ENCODE assay signal across 1 cellular context in genomic region chr7:4744391-4745264, GRCh38.
TF ChIP-seq lines count a peak whose summit lies in the region.

No MANE protein-coding gene starts in this region.

TF ChIP-seq in K562, 482 proteins besides CTCF, POLR2A, EP300 and RAD21 (continued from another document and continues in another):
- no peak for TF ChIP-seq IRF9 (tag; IDR thresholded peaks at IDR 0.05)
- no peak for TF ChIP-seq GATA2 (CRISPR knock-in tag; IDR thresholded peaks at IDR 0.05)
- no peak for TF ChIP-seq NFATC3 (IDR thresholded peaks at IDR 0.05)
- TF ChIP-seq SP2 (IDR thresholded peaks at IDR 0.05; ENCODE audit: extremely low read depth, low read depth, low read length, poor library complexity, severe bottlenecking) = no peak
- no peak for TF ChIP-seq ZNF655 (CRISPR knock-in tag; IDR thresholded peaks at IDR 0.05)
- TF ChIP-seq BCL6 (CRISPR knock-in tag; IDR thresholded peaks at IDR 0.05) = no peak
- no peak for TF ChIP-seq XRCC3 (IDR thresholded peaks at IDR 0.05)
- no peak for TF ChIP-seq TAF15 (IDR thresholded peaks at IDR 0.05; ENCODE audit: low read depth, low read length)
- no peak; the same call in 1 of the 2 replicates for TF ChIP-seq TCF3 (CRISPR knock-in tag; IDR thresholded peaks at IDR 0.05)
- no peak for TF ChIP-seq RB1 (IDR thresholded peaks at IDR 0.05; ENCODE audit: low read depth)
- TF ChIP-seq HBP1 (CRISPR knock-in tag; IDR thresholded peaks at IDR 0.05) = no peak
- TF ChIP-seq TRIM28 (IDR thresholded peaks at IDR 0.05) = no peak
- no peak for TF ChIP-seq TFE3 (CRISPR knock-in tag; IDR thresholded peaks at IDR 0.05)
- TF ChIP-seq ZBTB2 (IDR thresholded peaks at IDR 0.05) = no peak
- TF ChIP-seq ZNF3 (CRISPR knock-in tag; IDR thresholded peaks at IDR 0.05) = no peak
- TF ChIP-seq ZNF124 (CRISPR knock-in tag; IDR thresholded peaks at IDR 0.05) = no peak
- TF ChIP-seq STAT5B (CRISPR knock-in tag; IDR thresholded peaks at IDR 0.05) = no peak
- TF ChIP-seq NR3C1 (CRISPR knock-in tag; IDR thresholded peaks at IDR 0.05) = no peak
- no peak for TF ChIP-seq HDAC1 (IDR thresholded peaks at IDR 0.05)
- TF ChIP-seq PHF20 (IDR thresholded peaks at IDR 0.05; ENCODE audit: partially characterized antibody) = no peak
- TF ChIP-seq JUNB (CRISPR knock-in tag; conservative IDR thresholded peaks at IDR 0.05) = no peak
- TF ChIP-seq PTRF (tag; IDR thresholded peaks at IDR 0.05) = no peak
- TF ChIP-seq THRA (IDR thresholded peaks at IDR 0.05) = no peak
- no peak for TF ChIP-seq BDP1 (IDR thresholded peaks at IDR 0.05; ENCODE audit: insufficient read depth, insufficient read length)
- TF ChIP-seq PATZ1 (CRISPR knock-in tag; IDR thresholded peaks at IDR 0.05; ENCODE audit: borderline replicate concordance) = no peak
- TF ChIP-seq MYNN (IDR thresholded peaks at IDR 0.05) = peak; percentile 52; the same call in 1 of the 2 replicates
- TF ChIP-seq MYNN (CRISPR knock-in tag; IDR thresholded peaks at IDR 0.05) = no peak
- TF ChIP-seq ZNF347 (CRISPR knock-in tag; IDR thresholded peaks at IDR 0.05; ENCODE audit: low read depth) = no peak
- no peak for TF ChIP-seq MBD1 (CRISPR knock-in tag; IDR thresholded peaks at IDR 0.05)
- no peak for TF ChIP-seq HNRNPK (IDR thresholded peaks at IDR 0.05; ENCODE audit: low read depth, low read length, poor library complexity, severe bottlenecking)
- TF ChIP-seq MLLT1 (IDR thresholded peaks at IDR 0.05) = no peak
- TF ChIP-seq ZNF184 (CRISPR knock-in tag; IDR thresholded peaks at IDR 0.05) = no peak
- 0 out of 4 replicates have a peak, but pooled peaks of 1 of the 2 experiments have one; percentile 24 for TF ChIP-seq TBL1XR1 (IDR thresholded peaks at IDR 0.05; ENCODE audit: low read length in 2 of 2)
- TF ChIP-seq FOSL1 (tag; conservative IDR thresholded peaks at IDR 0.05) = 0 out of 2 replicates have a peak, but pooled peaks have one; percentile 29
- no peak for TF ChIP-seq ZNF232 (CRISPR knock-in tag; IDR thresholded peaks at IDR 0.05)
- TF ChIP-seq RFX7 (CRISPR knock-in tag; IDR thresholded peaks at IDR 0.05) = no peak
- no peak; the same call in 1 of the 2 replicates for TF ChIP-seq NBN (IDR thresholded peaks at IDR 0.05; ENCODE audit: low read depth)
- TF ChIP-seq CBFA2T3 (IDR thresholded peaks at IDR 0.05) = no peak
- no peak for TF ChIP-seq NUFIP1 (IDR thresholded peaks at IDR 0.05; ENCODE audit: partially characterized antibody)
- no peak for TF ChIP-seq ZNF77 (CRISPR knock-in tag; IDR thresholded peaks at IDR 0.05)
- no peak for TF ChIP-seq SIN3B (IDR thresholded peaks at IDR 0.05; ENCODE audit: low read depth)
- no peak for TF ChIP-seq PBX2 (CRISPR knock-in tag; IDR thresholded peaks at IDR 0.05; ENCODE audit: low read depth)
- no peak for TF ChIP-seq PBX2 (tag; conservative IDR thresholded peaks at IDR 0.05; ENCODE audit: low read depth)
- no peak for TF ChIP-seq SIX5 (IDR thresholded peaks at IDR 0.05; ENCODE audit: borderline replicate concordance in 1 of 2, insufficient read depth in 1 of 2, low read depth in 1 of 2, low read length in 2 of 2)
- TF ChIP-seq TGIF2 (CRISPR knock-in tag; IDR thresholded peaks at IDR 0.05) = no peak
- TF ChIP-seq CHD4 (IDR thresholded peaks at IDR 0.05; ENCODE audit: insufficient read depth, insufficient replicate concordance, low read depth, low read length, poor library complexity, severe bottlenecking) = no peak
- no peak for TF ChIP-seq ZNF140 (CRISPR knock-in tag; IDR thresholded peaks at IDR 0.05)
- no peak for TF ChIP-seq SMAD2 (IDR thresholded peaks at IDR 0.05; ENCODE audit: low read depth, low read length)
- 0 out of 2 replicates have a peak, but pooled peaks have one; percentile 46 for TF ChIP-seq SMAD4 (CRISPR knock-in tag; conservative IDR thresholded peaks at IDR 0.05)
- TF ChIP-seq TFAP4 (CRISPR knock-in tag; IDR thresholded peaks at IDR 0.05; ENCODE audit: borderline replicate concordance) = peak; percentile 66; the same call in 1 of the 2 replicates
- TF ChIP-seq SIRT6 (IDR thresholded peaks at IDR 0.05; ENCODE audit: low read depth, low read length) = no peak
